10 cellular contexts compared by ENCODE assay signal in genomic region chr1:223717123-223717522, GRCh38. TPM values are rescaled to one million over a fixed set of nuclear protein-coding genes. Genes with fewer than 3 reads are reported as not detected.
DNase-seq lines count a peak whose midpoint lies in the region; ATAC-seq and TF ChIP-seq lines count a peak whose summit lies in the region.
"Had no signal": no experiment of that assay in that cellular context is flagged by ENCODE, and none has a peak within 500 bp of the region (broad histone marks: within the 10 kb centered on the region; RNA-seq: fewer than 3 reads in every experiment).

No MANE protein-coding gene starts in this region.

- H3K4me3 ChIP-seq in fibroblast of lung (replicated peaks in 1 of 4; ENCODE audit: control extremely low read depth in 1 of 4, insufficient read depth in 1 of 4, low read depth in 3 of 4, low read length in 4 of 4) (no peak overlapping the region), GM23338 (no peak overlapping the region)
- H3K4me3 ChIP-seq: lung had no signal

- H3F3A ChIP-seq in GM23338 (replicated peaks; ENCODE audit: low read depth): 0 out of 2 replicates have a peak, but pooled peaks cover 5% of the 10 kb centered on the region

- H3K27ac ChIP-seq in fibroblast of lung (ENCODE audit: insufficient read depth, low read length) (peak overlapping the region; percentile 9), GM23338 (ENCODE audit: low read depth) (no peak overlapping the region), caudate nucleus (ENCODE audit: low read depth, low read length) (no peak overlapping the region)

- CTCF ChIA-PET in activated CD4-positive, alpha-beta T cell treated with anti-CD3 and anti-CD28 coated beads for 36 hours (lab: Charles Lee): interaction anchor here (0.9 to 2.3 kb wide), 6 partner anchors 16 to 54 kb away, joined by 3 to 7 read pairs (median 3); no protein-coding TSS in a partner anchor
- CTCF ChIA-PET in activated B cell treated with CpG ODN at 0.5 μM for 24 hours (lab: Charles Lee): interaction anchor here (1.0 to 1.5 kb wide), 3 partner anchors 31 to 34 kb away, joined by 3 to 12 read pairs (median 5); no protein-coding TSS in a partner anchor

- H3K4me3 Mint-ChIP-seq in activated CD4-positive, alpha-beta T cell treated with anti-CD3 and anti-CD28 coated beads for 36 hours: peak overlapping the region; percentile 47
- H3K4me3 Mint-ChIP-seq in activated B cell treated with CpG ODN at 0.5 μM for 24 hours (peak overlapping the region; percentile 52), GM23338 (no peak overlapping the region; the same call in 2 of the 3 replicates)
- peak overlapping the region; percentile 82 for H3K4me3 Mint-ChIP-seq in stimulated activated effector memory CD8-positive, alpha-beta T cell treated with anti-CD3 and anti-CD28 coated beads, Interleukin-12 subunit alpha, Interleukin-12 subunit beta, amount 100 ng/mL, for 72 hours

- no peak for DNase-seq in activated CD4-positive, alpha-beta T cell treated with anti-CD3 and anti-CD28 coated beads for 36 hours
- DNase-seq in activated CD4-positive, alpha-beta T cell treated with anti-CD3 and anti-CD28 coated beads, Interleukin-2, amount 50 U/mL, for 1 hour: no peak
- DNase-seq in activated B cell treated with CpG ODN at 0.5 μM for 24 hours: no peak
- no peak for DNase-seq in fibroblast of lung (ENCODE audit: low read depth in 2 of 2)
- no peak for DNase-seq in stimulated activated effector memory CD8-positive, alpha-beta T cell treated with anti-CD3 and anti-CD28 coated beads, Interleukin-12 subunit alpha, Interleukin-12 subunit beta, amount 100 ng/mL, for 72 hours (ENCODE audit: low spot score in 2 of 2)
- no peak for DNase-seq in GM23338 (ENCODE audit: low spot score)
- no peak for DNase-seq in NCI-H82 treated with DMSO at 0.1 percent for 48 hours (lab: John Stamatoyannopoulos, UW; ENCODE audit: unreplicated experiment)
- DNase-seq in caudate nucleus (lab: John Stamatoyannopoulos, UW): no peak

- no peaks in the 10 kb centered on the region for H3K27me3 Mint-ChIP-seq in activated CD4-positive, alpha-beta T cell treated with anti-CD3 and anti-CD28 coated beads for 36 hours
- H3K27me3 Mint-ChIP-seq in activated B cell treated with CpG ODN at 0.5 μM for 24 hours (no peaks in the 10 kb centered on the region), GM23338 (ENCODE audit: insufficient read depth, low read depth, poor library complexity) (peaks cover 37% of the 10 kb centered on the region)

- TF ChIP-seq CTCF in activated B cell treated with CpG ODN at 0.5 μM for 24 hours (IDR thresholded peaks at IDR 0.05) (no peak), fibroblast of lung (conservative IDR thresholded peaks at IDR 0.05 in 1 of 2, IDR thresholded peaks at IDR 0.05 in 1 of 2; ENCODE audit: low read depth in 1 of 2, low read length in 2 of 2) (no peak), GM23338 (conservative IDR thresholded peaks at IDR 0.05; ENCODE audit: low read depth in 2 of 2) (no peak)

- ATAC-seq in activated CD4-positive, alpha-beta T cell treated with anti-CD3 and anti-CD28 coated beads for 36 hours: no peak
- ATAC-seq in activated B cell treated with CpG ODN at 0.5 μM for 24 hours (ENCODE audit: low read depth) (no peak), GM23338 (no peak)
- no peak for ATAC-seq in stimulated activated effector memory CD8-positive, alpha-beta T cell treated with anti-CD3 and anti-CD28 coated beads, Interleukin-12 subunit alpha, Interleukin-12 subunit beta, amount 100 ng/mL, for 72 hours

- H3K27me3 ChIP-seq in fibroblast of lung (ENCODE audit: control insufficient read depth, insufficient read depth, low read length) (no peaks in the 10 kb centered on the region), GM23338 (ENCODE audit: insufficient read depth) (peaks cover 91% of the 10 kb centered on the region)

- H4K20me1 ChIP-seq in fibroblast of lung (ENCODE audit: control insufficient read depth, extremely low read depth, insufficient read depth, low read length) (no peaks in the 10 kb centered on the region), GM23338 (replicated peaks; ENCODE audit: insufficient read depth) (no peaks in the 10 kb centered on the region)

- H3K4me1 Mint-ChIP-seq in activated CD4-positive, alpha-beta T cell treated with anti-CD3 and anti-CD28 coated beads for 36 hours: peaks cover 71% of the 10 kb centered on the region
- H3K4me1 Mint-ChIP-seq in activated B cell treated with CpG ODN at 0.5 μM for 24 hours (peaks cover 63% of the 10 kb centered on the region), GM23338 (peaks cover 51% of the 10 kb centered on the region)
- H3K4me1 Mint-ChIP-seq in stimulated activated effector memory CD8-positive, alpha-beta T cell treated with anti-CD3 and anti-CD28 coated beads, Interleukin-12 subunit alpha, Interleukin-12 subunit beta, amount 100 ng/mL, for 72 hours: peaks cover 72% of the 10 kb centered on the region

- H3K9me3 ChIP-seq in fibroblast of lung (ENCODE audit: control insufficient read depth, insufficient read depth, low read depth, low read length): no peaks in the 10 kb centered on the region

- H3K79me2 ChIP-seq in fibroblast of lung (ENCODE audit: control insufficient read depth, insufficient read depth, low read length): peaks cover 82% of the 10 kb centered on the region
- H3K79me2 ChIP-seq in GM23338 (replicated peaks; ENCODE audit: insufficient read depth): no peaks in the 10 kb centered on the region

- no peaks in the 10 kb centered on the region for H3K9me3 Mint-ChIP-seq in activated CD4-positive, alpha-beta T cell treated with anti-CD3 and anti-CD28 coated beads for 36 hours (ENCODE audit: low read depth)
- no peaks in the 10 kb centered on the region for H3K9me3 Mint-ChIP-seq in activated B cell treated with CpG ODN at 0.5 μM for 24 hours
- H3K9me3 Mint-ChIP-seq in stimulated activated effector memory CD8-positive, alpha-beta T cell treated with anti-CD3 and anti-CD28 coated beads, Interleukin-12 subunit alpha, Interleukin-12 subunit beta, amount 100 ng/mL, for 72 hours: no peaks in the 10 kb centered on the region
- H3K9me3 Mint-ChIP-seq in GM23338: no peaks in the 10 kb centered on the region; the same call in 2 of the 3 replicates

- H3K4me1 ChIP-seq in fibroblast of lung (ENCODE audit: control insufficient read depth, extremely low read depth, insufficient read depth, low read length) (peaks cover 38% of the 10 kb centered on the region), GM23338 (ENCODE audit: insufficient read depth) (peaks cover 38% of the 10 kb centered on the region)

- no peaks in the 10 kb centered on the region for H3K9me2 ChIP-seq in GM23338 (ENCODE audit: insufficient read depth)

- POLR2A ChIA-PET in activated CD4-positive, alpha-beta T cell treated with anti-CD3 and anti-CD28 coated beads for 36 hours (lab: Charles Lee): interaction anchor here (0.6 to 0.7 kb wide), 2 partner anchors 23 to 1063 kb away, joined by 4 to 8 read pairs; no protein-coding TSS in a partner anchor
- POLR2A ChIA-PET in activated B cell treated with CpG ODN at 0.5 μM for 24 hours (lab: Charles Lee): interaction anchor here (0.6 to 1.5 kb wide), 3 partner anchors 10 to 16 kb away, joined by 3 to 9 read pairs (median 6); no protein-coding TSS in a partner anchor

- no peak overlapping the region for H3K9ac ChIP-seq in fibroblast of lung (ENCODE audit: insufficient read depth, low read length)

- H3K27ac Mint-ChIP-seq in activated CD4-positive, alpha-beta T cell treated with anti-CD3 and anti-CD28 coated beads for 36 hours: peak overlapping the region; percentile 73
- H3K27ac Mint-ChIP-seq in activated B cell treated with CpG ODN at 0.5 μM for 24 hours: peak overlapping the region; percentile 90
- peak overlapping the region; percentile 88 for H3K27ac Mint-ChIP-seq in stimulated activated effector memory CD8-positive, alpha-beta T cell treated with anti-CD3 and anti-CD28 coated beads, Interleukin-12 subunit alpha, Interleukin-12 subunit beta, amount 100 ng/mL, for 72 hours
- H3K27ac Mint-ChIP-seq in GM23338: no peak overlapping the region

- peaks cover 17% of the 10 kb centered on the region for H3K36me3 ChIP-seq in fibroblast of lung (ENCODE audit: control insufficient read depth, insufficient read depth, low read length)
- no peaks in the 10 kb centered on the region for H3K36me3 ChIP-seq in GM23338 (ENCODE audit: insufficient read depth)

- H3K36me3 Mint-ChIP-seq in activated CD4-positive, alpha-beta T cell treated with anti-CD3 and anti-CD28 coated beads for 36 hours (ENCODE audit: low read depth): peaks cover 31% of the 10 kb centered on the region
- H3K36me3 Mint-ChIP-seq in activated B cell treated with CpG ODN at 0.5 μM for 24 hours (ENCODE audit: low read depth) (peaks cover 32% of the 10 kb centered on the region), GM23338 (ENCODE audit: low read depth) (peaks cover 38% of the 10 kb centered on the region)
- peaks cover 64% of the 10 kb centered on the region for H3K36me3 Mint-ChIP-seq in stimulated activated effector memory CD8-positive, alpha-beta T cell treated with anti-CD3 and anti-CD28 coated beads, Interleukin-12 subunit alpha, Interleukin-12 subunit beta, amount 100 ng/mL, for 72 hours

- H2AFZ ChIP-seq in fibroblast of lung (ENCODE audit: low read length): no peak overlapping the region
- H2AFZ ChIP-seq in GM23338: no peak overlapping the region

- H3K4me2 ChIP-seq in fibroblast of lung (ENCODE audit: extremely low read depth, insufficient read depth, low read length) (peak overlapping the region; percentile 21), GM23338 (no peak overlapping the region)

- intact Hi-C loops in activated CD4-positive, alpha-beta T cell treated with anti-CD3 and anti-CD28 coated beads for 36 hours (cut with DNase I, micrococcal nuclease): loop anchor here in 1 of 2 experiments (10.0 kb wide), 1 partner anchor 718 kb away; the partner anchor contains the start of gene WDR26
- intact Hi-C loops in activated B cell treated with CpG ODN at 0.5 μM for 24 hours (cut with micrococcal nuclease): no loop called here

RNA-seq across cellular contexts. Expression of gene CAPN2, which starts 4.8 kb away (rescaled TPM):
- total RNA-seq in activated CD4-positive, alpha-beta T cell treated with anti-CD3 and anti-CD28 coated beads for 36 hours: 10 to 100 TPM; 31.1 to 33.1 TPM
- total RNA-seq in activated B cell treated with CpG ODN at 0.5 μM for 24 hours (50.7 and 62.6 TPM in 2 replicates), fibroblast of lung (332 and 488 TPM in 2 replicates)
- polyA plus RNA-seq in fibroblast of lung (318 and 387 TPM in 2 replicates), GM23338 (2016; fragmentation: Nextera tagmentation; extraction: Ambion mirVana) (8.4 and 8.8 TPM in 2 replicates)
- polyA plus RNA-seq in fibroblast of lung (2012): 376 and 416 TPM in 2 replicates
- polyA minus RNA-seq in fibroblast of lung (ENCODE audit: low replicate concordance): 336 and 352 TPM in 2 replicates
- 17.5 and 17.8 TPM in 2 replicates for total RNA-seq in GM23338 (2014; rRNA removed; shearing (Covaris generic))

RNA-seq across cellular contexts. Expression of gene CAPN8, which starts 51.6 kb away (rescaled TPM):
- not detected for total RNA-seq in activated CD4-positive, alpha-beta T cell treated with anti-CD3 and anti-CD28 coated beads for 36 hours
- total RNA-seq in activated B cell treated with CpG ODN at 0.5 μM for 24 hours: not detected in 2 replicates
- not detected in 2 replicates for total RNA-seq in fibroblast of lung
- not detected in 2 replicates for polyA plus RNA-seq in fibroblast of lung
- not detected in 2 replicates for polyA plus RNA-seq in fibroblast of lung (2012)
- polyA minus RNA-seq in fibroblast of lung (ENCODE audit: low replicate concordance): not detected in 2 replicates
- not detected in 2 replicates for total RNA-seq in GM23338 (2014; rRNA removed; shearing (Covaris generic))
- not detected in 2 replicates for polyA plus RNA-seq in GM23338 (2016; fragmentation: Nextera tagmentation; extraction: Ambion mirVana)
- total RNA-seq: A673 had no signal
